In genomic region chr2:42999856-43000241, GRCh38 we compare ENCODE assay signal across 1 cellular context.
TF ChIP-seq lines count a peak whose summit lies in the region.

No MANE protein-coding gene starts in this region.

TF ChIP-seq in A549, 52 proteins besides CTCF, POLR2A, EP300 and RAD21 (continued from another document):
- TF ChIP-seq, protein P1, sequence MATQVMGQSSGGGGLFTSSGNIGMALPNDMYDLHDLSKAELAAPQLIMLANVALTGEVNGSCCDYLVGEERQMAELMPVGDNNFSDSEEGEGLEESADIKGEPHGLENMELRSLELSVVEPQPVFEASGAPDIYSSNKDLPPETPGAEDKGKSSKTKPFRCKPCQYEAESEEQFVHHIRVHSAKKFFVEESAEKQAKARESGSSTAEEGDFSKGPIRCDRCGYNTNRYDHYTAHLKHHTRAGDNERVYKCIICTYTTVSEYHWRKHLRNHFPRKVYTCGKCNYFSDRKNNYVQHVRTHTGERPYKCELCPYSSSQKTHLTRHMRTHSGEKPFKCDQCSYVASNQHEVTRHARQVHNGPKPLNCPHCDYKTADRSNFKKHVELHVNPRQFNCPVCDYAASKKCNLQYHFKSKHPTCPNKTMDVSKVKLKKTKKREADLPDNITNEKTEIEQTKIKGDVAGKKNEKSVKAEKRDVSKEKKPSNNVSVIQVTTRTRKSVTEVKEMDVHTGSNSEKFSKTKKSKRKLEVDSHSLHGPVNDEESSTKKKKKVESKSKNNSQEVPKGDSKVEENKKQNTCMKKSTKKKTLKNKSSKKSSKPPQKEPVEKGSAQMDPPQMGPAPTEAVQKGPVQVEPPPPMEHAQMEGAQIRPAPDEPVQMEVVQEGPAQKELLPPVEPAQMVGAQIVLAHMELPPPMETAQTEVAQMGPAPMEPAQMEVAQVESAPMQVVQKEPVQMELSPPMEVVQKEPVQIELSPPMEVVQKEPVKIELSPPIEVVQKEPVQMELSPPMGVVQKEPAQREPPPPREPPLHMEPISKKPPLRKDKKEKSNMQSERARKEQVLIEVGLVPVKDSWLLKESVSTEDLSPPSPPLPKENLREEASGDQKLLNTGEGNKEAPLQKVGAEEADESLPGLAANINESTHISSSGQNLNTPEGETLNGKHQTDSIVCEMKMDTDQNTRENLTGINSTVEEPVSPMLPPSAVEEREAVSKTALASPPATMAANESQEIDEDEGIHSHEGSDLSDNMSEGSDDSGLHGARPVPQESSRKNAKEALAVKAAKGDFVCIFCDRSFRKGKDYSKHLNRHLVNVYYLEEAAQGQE (IDR thresholded peaks at IDR 0.05) = no peak
- TF ChIP-seq, protein P2, sequence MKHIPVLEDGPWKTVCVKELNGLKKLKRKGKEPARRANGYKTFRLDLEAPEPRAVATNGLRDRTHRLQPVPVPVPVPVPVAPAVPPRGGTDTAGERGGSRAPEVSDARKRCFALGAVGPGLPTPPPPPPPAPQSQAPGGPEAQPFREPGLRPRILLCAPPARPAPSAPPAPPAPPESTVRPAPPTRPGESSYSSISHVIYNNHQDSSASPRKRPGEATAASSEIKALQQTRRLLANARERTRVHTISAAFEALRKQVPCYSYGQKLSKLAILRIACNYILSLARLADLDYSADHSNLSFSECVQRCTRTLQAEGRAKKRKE (CRISPR knock-in tag; IDR thresholded peaks at IDR 0.05; ENCODE audit: low read depth) = no peak
- TF ChIP-seq TP53 (CRISPR knock-in tag; IDR thresholded peaks at IDR 0.05) (no peak), TFCP2L1 (CRISPR knock-in tag; IDR thresholded peaks at IDR 0.05) (no peak)
